In genomic region chr3:16480861-16481569, GRCh38 we compare ENCODE assay signal across 9 cellular contexts. TPM values are rescaled to one million over a fixed set of nuclear protein-coding genes. Genes with fewer than 3 reads are reported as not detected.
DNase-seq lines count a peak whose midpoint lies in the region; ATAC-seq, FAIRE-seq and TF ChIP-seq lines count a peak whose summit lies in the region.
"Had no signal": no experiment of that assay in that cellular context is flagged by ENCODE, and none has a peak within 500 bp of the region (broad histone marks: within the 10 kb centered on the region; RNA-seq: fewer than 3 reads in every experiment).

No MANE protein-coding gene starts in this region.

- no peak for FAIRE-seq in GM12878 (lab: Jason Lieb, UNC)

- BruUV-seq in GM12878 (replicated peaks; lab: Mats Ljungman, UMichigan): no TSS peak

- RAD21 ChIA-PET in GM12878 (lab: Charles Lee; ENCODE audit: unreplicated experiment): interaction anchor here (0.7 to 5.6 kb wide), 3 partner anchors 16 to 31 kb away, joined by 4 to 50 read pairs (median 10); no protein-coding TSS in a partner anchor

- no peak overlapping the region for H2AFZ ChIP-seq in GM12878 (ENCODE audit: control insufficient read depth, low read depth, low read length)
- H2AFZ ChIP-seq in neuronal stem cell (ENCODE audit: low read length): no peak overlapping the region

- H3K27me3 ChIP-seq in GM12878 (replicated peaks in 1 of 2; ENCODE audit: control insufficient read depth in 2 of 2, insufficient read depth in 2 of 2, low read length in 1 of 2) (no peaks in the 10 kb centered on the region), neuronal stem cell (ENCODE audit: control insufficient read depth in 3 of 3, insufficient read depth in 3 of 3, low read depth in 1 of 3, low read length in 3 of 3) (no peaks in the 10 kb centered on the region)

- POLR2A ChIA-PET in GM12878 (lab: Charles Lee): interaction anchor here (0.6 to 5.1 kb wide), 8 partner anchors 12 to 89 kb away, joined by 3 to 47 read pairs (median 4); no protein-coding TSS in a partner anchor

- peaks cover 65% of the 10 kb centered on the region for H3K79me2 ChIP-seq in GM12878 (ENCODE audit: control insufficient read depth, insufficient read depth, low read length)

- H4K20me1 ChIP-seq in GM12878 (ENCODE audit: control insufficient read depth, insufficient read depth): no peaks in the 10 kb centered on the region

- no peak for TF ChIP-seq POLR2A in GM12878 (IDR thresholded peaks at IDR 0.05; ENCODE audit: low read depth, low read length)

- DNase-seq in HK-2 (ENCODE audit: unreplicated experiment): peak; percentile 43
- DNase-seq in GM12878 (ENCODE audit: low read depth, low spot score): no peak
- DNase-seq in neuronal stem cell (ENCODE audit: low spot score): peak; percentile 9
- DNase-seq in D341Med (ENCODE audit: low spot score): no peak
- DNase-seq in NCI-H1417 treated with DMSO at 0.1 percent for 48 hours (lab: John Stamatoyannopoulos, UW): no peak
- DNase-seq: activated CD8-positive, alpha-beta memory T cell treated with anti-CD3 and anti-CD28 coated beads, Interleukin-2, amount 50 U/mL, for 4 hours had no signal

- in situ Hi-C loops in GM12878 (cut with MboI): no loop called here

- CTCF ChIA-PET in GM12878 (lab: Yijun Ruan, JAX): interaction anchor here (0.6 to 2.7 kb wide), 9 partner anchors 10 to 124 kb away, joined by 3 to 11 read pairs (median 3); no protein-coding TSS in a partner anchor

- H3K18ac ChIP-seq in neuronal stem cell (ENCODE audit: low read length): no peak overlapping the region

- H3K4me1 ChIP-seq in GM12878 (ENCODE audit: control insufficient read depth, insufficient read depth, low read length) (peaks cover 36% of the 10 kb centered on the region), neuronal stem cell (ENCODE audit: control insufficient read depth in 2 of 2, insufficient read depth in 1 of 2, low read depth in 1 of 2, low read length in 2 of 2) (peaks cover 2 to 6% of the 10 kb centered on the region in 2 donors)

- H3K9me3 ChIP-seq in GM12878 (replicated peaks; ENCODE audit: control insufficient read depth, insufficient read depth, low read length) (no peaks in the 10 kb centered on the region), neuronal stem cell (replicated peaks in 1 of 2; ENCODE audit: control insufficient read depth in 2 of 2, insufficient read depth in 1 of 2, low read depth in 1 of 2, low read length in 2 of 2) (no peaks in the 10 kb centered on the region)

- H3K36me3 ChIP-seq in GM12878 (ENCODE audit: control insufficient read depth in 2 of 2, insufficient read depth in 2 of 2, low read length in 1 of 2) (peaks cover 21 to 22% of the 10 kb centered on the region in 2 experiments), neuronal stem cell (replicated peaks in 1 of 2; ENCODE audit: control insufficient read depth in 2 of 2, insufficient read depth in 2 of 2, low read length in 2 of 2) (no peaks in the 10 kb centered on the region)

- SMC1A ChIA-PET in GM12878 (lab: Charles Lee; ENCODE audit: uncharacterized antibody, unreplicated experiment): interaction anchor here (1.1 to 11.7 kb wide), 14 partner anchors 11 to 191 kb away, joined by 3 to 295 read pairs (median 8); partner anchors contain the start of gene RFTN1

- no peaks in the 10 kb centered on the region for H3K79me1 ChIP-seq in neuronal stem cell (ENCODE audit: low read depth, low read length)

- 28% methylated on average over 5 of the region's 5 CpGs for WGBS in GM12878 (ENCODE audit: insufficient coverage, insufficient replicate concordance, low lambda C conversion rate, missing lambda C conversion rate)
- 100% methylated on average over 1 of the region's 5 CpGs; no CpG with 5 or more reads in 1 of the 2 donors for WGBS in neuronal stem cell (ENCODE audit: extremely low coverage in 2 of 2, insufficient read length in 2 of 2, insufficient replicate concordance in 1 of 2), 2 donors

- H2AK5ac ChIP-seq in neuronal stem cell (ENCODE audit: low read depth, low read length): no peak overlapping the region

- H3K4me2 ChIP-seq in GM12878 (ENCODE audit: control insufficient read depth, insufficient read depth) (no peak overlapping the region; the same call in 1 of the 2 replicates), neuronal stem cell (ENCODE audit: insufficient read depth, low read length, poor library complexity, severe bottlenecking) (no peak overlapping the region)

- no peak overlapping the region for H3K14ac ChIP-seq in neuronal stem cell (ENCODE audit: low read length)

- H3K4me3 ChIP-seq in GM12878 (no peak overlapping the region), neuronal stem cell (ENCODE audit: low read length in 2 of 2) (no peak overlapping the region)

- no peak overlapping the region for H3K4ac ChIP-seq in neuronal stem cell (ENCODE audit: low read length)

- H3K27ac ChIP-seq in GM12878 (ENCODE audit: control insufficient read depth, insufficient read depth): no peak overlapping the region
- H3K27ac ChIP-seq in neuronal stem cell (replicated peaks; ENCODE audit: low read length): no peak overlapping the region

- no peak overlapping the region for H3K23ac ChIP-seq in neuronal stem cell (ENCODE audit: low read depth, low read length, poor library complexity)

- TF ChIP-seq CTCF in GM12878 (IDR thresholded peaks at IDR 0.05 in 2 of 3, conservative IDR thresholded peaks at IDR 0.05 in 1 of 3; ENCODE audit: control insufficient read depth in 2 of 3, extremely low read depth in 1 of 3, insufficient read depth in 1 of 3, low read depth in 3 of 3, low read length in 3 of 3): no peak

- H2BK12ac ChIP-seq in neuronal stem cell (ENCODE audit: low read length): no peak overlapping the region

- no peak for TF ChIP-seq RAD21 in GM12878 (IDR thresholded peaks at IDR 0.05; ENCODE audit: insufficient read depth, low read depth, low read length)

- ATAC-seq in GM18520 (IDR thresholded peaks at IDR 0.05; ENCODE audit: unreplicated experiment) (peak; percentile 41), GM12878 (peak; percentile 13; the same call in 2 of the 3 replicates), HG02571 (IDR thresholded peaks at IDR 0.05; ENCODE audit: unreplicated experiment) (no peak), GM18498 (IDR thresholded peaks at IDR 0.05; ENCODE audit: unreplicated experiment) (no peak)

- H4K91ac ChIP-seq in neuronal stem cell (ENCODE audit: low read depth, low read length, poor library complexity): no peak overlapping the region

- H3K9ac ChIP-seq in GM12878 (ENCODE audit: control insufficient read depth, insufficient read depth, low read length) (no peak overlapping the region), neuronal stem cell (ENCODE audit: low read depth, low read length, poor library complexity) (no peak overlapping the region)

- TF ChIP-seq EP300 in GM12878 (IDR thresholded peaks at IDR 0.05; ENCODE audit: borderline replicate concordance in 1 of 2, control insufficient read depth in 1 of 2, low read depth in 2 of 2, low read length in 2 of 2): no peak

- intact Hi-C loops in GM12878 (cut with micrococcal nuclease; ENCODE audit: unreplicated experiment): no loop called here

- no peak overlapping the region for H4K8ac ChIP-seq in neuronal stem cell (ENCODE audit: low read depth, low read length)

- H2BK120ac ChIP-seq in neuronal stem cell (ENCODE audit: low read depth, low read length): no peak overlapping the region

- no peak overlapping the region for H2BK5ac ChIP-seq in neuronal stem cell (ENCODE audit: low read length)

- H2BK15ac ChIP-seq in neuronal stem cell (ENCODE audit: low read length): no peak overlapping the region

TF ChIP-seq in GM12878, 131 proteins besides CTCF, POLR2A, EP300 and RAD21 (continues in another document):
- TF ChIP-seq MYB (IDR thresholded peaks at IDR 0.05; ENCODE audit: borderline replicate concordance, low read depth, low read length) (no peak), PAX8 (IDR thresholded peaks at IDR 0.05) (no peak), GATAD2B (conservative IDR thresholded peaks at IDR 0.05; ENCODE audit: low read depth) (no peak), BCL3 (IDR thresholded peaks at IDR 0.05; ENCODE audit: borderline replicate concordance, insufficient read depth, low read depth, low read length, poor library complexity, severe bottlenecking) (no peak), ZNF207 (IDR thresholded peaks at IDR 0.05; ENCODE audit: borderline replicate concordance) (no peak), ATF7 (IDR thresholded peaks at IDR 0.05; ENCODE audit: low read depth) (no peak)

RNA-seq across cellular contexts. Expression of gene RFTN1, which starts 32.5 kb away (rescaled TPM):
- total RNA-seq in GM12878 (2013; cell fraction: nucleolus; rRNA removed): 377 and 379 TPM in 2 replicates
- total RNA-seq in GM12878 (2014; rRNA removed) (154 and 163 TPM in 2 replicates), GM12878 (2014; rRNA removed; fragmentation: Illumina TruSeq; extraction: Trizol) (145 TPM in 2 replicates), GM12878 (2021) (166 and 176 TPM in 2 replicates)
- polyA plus RNA-seq in GM12878 (2011; ENCODE audit: low read depth): 68.5 TPM
- polyA plus RNA-seq in GM12878 (2011; rRNA removed) (171 and 213 TPM in 2 replicates), GM12878 (2014; fragmentation: Illumina TruSeq; extraction: Trizol) (146 and 170 TPM in 2 replicates), GM12878 (2014; fragmentation: Nextera tagmentation; extraction: Ambion mirVana) (10 to 100 TPM; 20.6 to 38.9 TPM), GM12878 (2014; rRNA removed) (143 and 149 TPM in 2 replicates), GM12878 (2016; fragmentation: Nextera tagmentation; extraction: Ambion mirVana) (10 to 100 TPM; 46.3 to 61.9 TPM)
- polyA plus RNA-seq in GM12878 (2011; cell fraction: cytosol; rRNA removed): 284 and 352 TPM in 2 replicates
- polyA plus RNA-seq in GM12878 (2011; cell fraction: nucleus; rRNA removed): 306 TPM in 2 replicates
- 90.4 and 119 TPM in 2 replicates for polyA plus RNA-seq in GM12878 (2012)
- polyA minus RNA-seq in GM12878 (2011; rRNA and poly(A)+ RNA removed): 198 and 256 TPM in 2 replicates
- polyA minus RNA-seq in GM12878 (2011; cell fraction: cytosol; rRNA and poly(A)+ RNA removed): 85.5 and 87.8 TPM in 2 replicates
- 129 and 203 TPM in 2 replicates for polyA minus RNA-seq in GM12878 (2011; cell fraction: nucleus; rRNA and poly(A)+ RNA removed)
- 0.78 TPM for polyA plus RNA-seq in neuronal stem cell (2013, experiment 1 of 2)
- polyA plus RNA-seq in neuronal stem cell (2013, experiment 2 of 2): 0.76 TPM

Comparison
In these comparisons a context has a peak if more than half of its experiments do, and no peak if none do; other contexts are left out.
1. ATAC-seq: peak in GM18520 (single experiment) and GM12878 (single experiment); none in HG02571 (single experiment) and GM18498 (single experiment).
2. DNase-seq: peak in HK-2 (single experiment) and neuronal stem cell (single experiment); none in GM12878 (single experiment), D341Med (single experiment) and NCI-H1417 treated with DMSO at 0.1 percent for 48 hours (single experiment).